1 cellular context compared by ENCODE assay signal in the genomic region with DNA sequence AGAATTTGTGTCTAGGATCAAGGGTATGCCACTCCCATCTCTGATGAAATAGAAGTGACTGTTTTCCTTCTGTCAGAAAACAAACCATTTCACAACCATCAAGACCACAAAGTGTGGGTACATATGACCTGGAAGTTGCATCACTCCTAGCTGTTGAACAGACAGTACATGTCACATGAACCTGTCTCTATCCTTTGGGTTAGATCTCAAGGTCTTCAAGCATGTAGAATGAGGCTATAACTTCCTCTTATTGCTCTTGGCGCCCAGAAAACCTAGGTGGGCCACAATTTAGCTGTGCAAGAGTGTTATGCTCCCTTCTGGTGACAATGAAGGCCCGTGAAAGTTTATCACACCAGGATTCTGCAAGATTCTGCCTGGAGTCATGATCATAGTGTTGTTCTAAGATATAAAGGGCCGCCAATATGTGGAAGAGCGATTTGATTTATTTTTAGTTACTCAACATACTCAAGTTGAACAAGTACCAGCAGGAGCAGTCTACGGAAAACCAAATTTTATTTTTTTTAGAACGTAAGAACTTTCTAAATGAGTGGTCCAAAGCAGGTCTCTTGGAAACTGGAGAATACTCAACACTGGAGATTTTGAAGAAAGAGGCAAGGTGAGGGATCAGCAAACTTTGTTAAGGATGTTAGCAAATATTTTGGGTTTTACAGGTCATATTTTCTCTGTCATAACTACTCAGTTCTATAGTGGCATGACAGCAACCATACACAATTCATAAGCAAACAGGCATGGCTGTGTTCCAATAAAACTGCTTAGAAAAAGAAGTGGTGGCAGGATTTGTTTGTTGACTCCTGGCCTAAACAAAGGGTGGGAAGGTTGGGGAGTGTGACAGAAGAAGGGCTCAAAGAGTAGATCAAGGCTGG.
TF ChIP-seq lines count a peak whose summit lies in the region.

No MANE protein-coding gene starts in this region.

TF ChIP-seq in GM23338, 12 proteins besides CTCF, POLR2A, EP300 and RAD21:
- TF ChIP-seq, protein P1, sequence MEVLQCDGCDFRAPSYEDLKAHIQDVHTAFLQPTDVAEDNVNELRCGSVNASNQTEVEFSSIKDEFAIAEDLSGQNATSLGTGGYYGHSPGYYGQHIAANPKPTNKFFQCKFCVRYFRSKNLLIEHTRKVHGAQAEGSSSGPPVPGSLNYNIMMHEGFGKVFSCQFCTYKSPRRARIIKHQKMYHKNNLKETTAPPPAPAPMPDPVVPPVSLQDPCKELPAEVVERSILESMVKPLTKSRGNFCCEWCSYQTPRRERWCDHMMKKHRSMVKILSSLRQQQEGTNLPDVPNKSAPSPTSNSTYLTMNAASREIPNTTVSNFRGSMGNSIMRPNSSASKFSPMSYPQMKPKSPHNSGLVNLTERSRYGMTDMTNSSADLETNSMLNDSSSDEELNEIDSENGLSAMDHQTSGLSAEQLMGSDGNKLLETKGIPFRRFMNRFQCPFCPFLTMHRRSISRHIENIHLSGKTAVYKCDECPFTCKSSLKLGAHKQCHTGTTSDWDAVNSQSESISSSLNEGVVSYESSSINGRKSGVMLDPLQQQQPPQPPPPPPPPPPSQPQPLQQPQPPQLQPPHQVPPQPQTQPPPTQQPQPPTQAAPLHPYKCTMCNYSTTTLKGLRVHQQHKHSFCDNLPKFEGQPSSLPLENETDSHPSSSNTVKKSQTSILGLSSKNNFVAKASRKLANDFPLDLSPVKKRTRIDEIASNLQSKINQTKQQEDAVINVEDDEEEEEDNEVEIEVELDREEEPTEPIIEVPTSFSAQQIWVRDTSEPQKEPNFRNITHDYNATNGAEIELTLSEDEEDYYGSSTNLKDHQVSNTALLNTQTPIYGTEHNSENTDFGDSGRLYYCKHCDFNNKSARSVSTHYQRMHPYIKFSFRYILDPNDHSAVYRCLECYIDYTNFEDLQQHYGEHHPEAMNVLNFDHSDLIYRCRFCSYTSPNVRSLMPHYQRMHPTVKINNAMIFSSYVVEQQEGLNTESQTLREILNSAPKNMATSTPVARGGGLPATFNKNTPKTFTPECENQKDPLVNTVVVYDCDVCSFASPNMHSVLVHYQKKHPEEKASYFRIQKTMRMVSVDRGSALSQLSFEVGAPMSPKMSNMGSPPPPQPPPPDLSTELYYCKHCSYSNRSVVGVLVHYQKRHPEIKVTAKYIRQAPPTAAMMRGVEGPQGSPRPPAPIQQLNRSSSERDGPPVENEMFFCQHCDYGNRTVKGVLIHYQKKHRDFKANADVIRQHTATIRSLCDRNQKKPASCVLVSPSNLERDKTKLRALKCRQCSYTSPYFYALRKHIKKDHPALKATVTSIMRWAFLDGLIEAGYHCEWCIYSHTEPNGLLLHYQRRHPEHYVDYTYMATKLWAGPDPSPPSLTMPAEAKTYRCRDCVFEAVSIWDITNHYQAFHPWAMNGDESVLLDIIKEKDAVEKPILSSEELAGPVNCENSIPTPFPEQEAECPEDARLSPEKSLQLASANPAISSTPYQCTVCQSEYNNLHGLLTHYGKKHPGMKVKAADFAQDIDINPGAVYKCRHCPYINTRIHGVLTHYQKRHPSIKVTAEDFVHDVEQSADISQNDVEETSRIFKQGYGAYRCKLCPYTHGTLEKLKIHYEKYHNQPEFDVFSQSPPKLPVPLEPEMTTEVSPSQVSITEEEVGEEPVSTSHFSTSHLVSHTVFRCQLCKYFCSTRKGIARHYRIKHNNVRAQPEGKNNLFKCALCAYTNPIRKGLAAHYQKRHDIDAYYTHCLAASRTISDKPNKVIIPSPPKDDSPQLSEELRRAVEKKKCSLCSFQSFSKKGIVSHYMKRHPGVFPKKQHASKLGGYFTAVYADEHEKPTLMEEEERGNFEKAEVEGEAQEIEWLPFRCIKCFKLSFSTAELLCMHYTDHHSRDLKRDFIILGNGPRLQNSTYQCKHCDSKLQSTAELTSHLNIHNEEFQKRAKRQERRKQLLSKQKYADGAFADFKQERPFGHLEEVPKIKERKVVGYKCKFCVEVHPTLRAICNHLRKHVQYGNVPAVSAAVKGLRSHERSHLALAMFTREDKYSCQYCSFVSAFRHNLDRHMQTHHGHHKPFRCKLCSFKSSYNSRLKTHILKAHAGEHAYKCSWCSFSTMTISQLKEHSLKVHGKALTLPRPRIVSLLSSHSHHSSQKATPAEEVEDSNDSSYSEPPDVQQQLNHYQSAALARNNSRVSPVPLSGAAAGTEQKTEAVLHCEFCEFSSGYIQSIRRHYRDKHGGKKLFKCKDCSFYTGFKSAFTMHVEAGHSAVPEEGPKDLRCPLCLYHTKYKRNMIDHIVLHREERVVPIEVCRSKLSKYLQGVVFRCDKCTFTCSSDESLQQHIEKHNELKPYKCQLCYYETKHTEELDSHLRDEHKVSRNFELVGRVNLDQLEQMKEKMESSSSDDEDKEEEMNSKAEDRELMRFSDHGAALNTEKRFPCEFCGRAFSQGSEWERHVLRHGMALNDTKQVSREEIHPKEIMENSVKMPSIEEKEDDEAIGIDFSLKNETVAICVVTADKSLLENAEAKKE (CRISPR knock-in tag; IDR thresholded peaks at IDR 0.05): no peak
- TF ChIP-seq NANOG (IDR thresholded peaks at IDR 0.05; ENCODE audit: borderline replicate concordance): no peak
- TF ChIP-seq EZH2 (IDR thresholded peaks at IDR 0.05; ENCODE audit: low read depth, unreplicated experiment): no peak
- no peak for TF ChIP-seq CREB1 (CRISPR knock-in tag; IDR thresholded peaks at IDR 0.05; ENCODE audit: low read depth)
- TF ChIP-seq JUNB (IDR thresholded peaks at IDR 0.05; ENCODE audit: unreplicated experiment): no peak
- TF ChIP-seq STAT1 (IDR thresholded peaks at IDR 0.05; ENCODE audit: unreplicated experiment): no peak
- no peak for TF ChIP-seq POLR2AphosphoS5 (IDR thresholded peaks at IDR 0.05; ENCODE audit: low read depth)
- TF ChIP-seq, protein P2, sequence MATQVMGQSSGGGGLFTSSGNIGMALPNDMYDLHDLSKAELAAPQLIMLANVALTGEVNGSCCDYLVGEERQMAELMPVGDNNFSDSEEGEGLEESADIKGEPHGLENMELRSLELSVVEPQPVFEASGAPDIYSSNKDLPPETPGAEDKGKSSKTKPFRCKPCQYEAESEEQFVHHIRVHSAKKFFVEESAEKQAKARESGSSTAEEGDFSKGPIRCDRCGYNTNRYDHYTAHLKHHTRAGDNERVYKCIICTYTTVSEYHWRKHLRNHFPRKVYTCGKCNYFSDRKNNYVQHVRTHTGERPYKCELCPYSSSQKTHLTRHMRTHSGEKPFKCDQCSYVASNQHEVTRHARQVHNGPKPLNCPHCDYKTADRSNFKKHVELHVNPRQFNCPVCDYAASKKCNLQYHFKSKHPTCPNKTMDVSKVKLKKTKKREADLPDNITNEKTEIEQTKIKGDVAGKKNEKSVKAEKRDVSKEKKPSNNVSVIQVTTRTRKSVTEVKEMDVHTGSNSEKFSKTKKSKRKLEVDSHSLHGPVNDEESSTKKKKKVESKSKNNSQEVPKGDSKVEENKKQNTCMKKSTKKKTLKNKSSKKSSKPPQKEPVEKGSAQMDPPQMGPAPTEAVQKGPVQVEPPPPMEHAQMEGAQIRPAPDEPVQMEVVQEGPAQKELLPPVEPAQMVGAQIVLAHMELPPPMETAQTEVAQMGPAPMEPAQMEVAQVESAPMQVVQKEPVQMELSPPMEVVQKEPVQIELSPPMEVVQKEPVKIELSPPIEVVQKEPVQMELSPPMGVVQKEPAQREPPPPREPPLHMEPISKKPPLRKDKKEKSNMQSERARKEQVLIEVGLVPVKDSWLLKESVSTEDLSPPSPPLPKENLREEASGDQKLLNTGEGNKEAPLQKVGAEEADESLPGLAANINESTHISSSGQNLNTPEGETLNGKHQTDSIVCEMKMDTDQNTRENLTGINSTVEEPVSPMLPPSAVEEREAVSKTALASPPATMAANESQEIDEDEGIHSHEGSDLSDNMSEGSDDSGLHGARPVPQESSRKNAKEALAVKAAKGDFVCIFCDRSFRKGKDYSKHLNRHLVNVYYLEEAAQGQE (IDR thresholded peaks at IDR 0.05; ENCODE audit: unreplicated experiment): no peak
- TF ChIP-seq, protein P3, sequence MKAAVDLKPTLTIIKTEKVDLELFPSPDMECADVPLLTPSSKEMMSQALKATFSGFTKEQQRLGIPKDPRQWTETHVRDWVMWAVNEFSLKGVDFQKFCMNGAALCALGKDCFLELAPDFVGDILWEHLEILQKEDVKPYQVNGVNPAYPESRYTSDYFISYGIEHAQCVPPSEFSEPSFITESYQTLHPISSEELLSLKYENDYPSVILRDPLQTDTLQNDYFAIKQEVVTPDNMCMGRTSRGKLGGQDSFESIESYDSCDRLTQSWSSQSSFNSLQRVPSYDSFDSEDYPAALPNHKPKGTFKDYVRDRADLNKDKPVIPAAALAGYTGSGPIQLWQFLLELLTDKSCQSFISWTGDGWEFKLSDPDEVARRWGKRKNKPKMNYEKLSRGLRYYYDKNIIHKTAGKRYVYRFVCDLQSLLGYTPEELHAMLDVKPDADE (IDR thresholded peaks at IDR 0.05): no peak
- no peak for TF ChIP-seq EZH2phosphoT487 (IDR thresholded peaks at IDR 0.05; ENCODE audit: unreplicated experiment)
- no peak for TF ChIP-seq ZNF114 (CRISPR knock-in tag; IDR thresholded peaks at IDR 0.05)
- TF ChIP-seq ZNF331 (CRISPR knock-in tag; IDR thresholded peaks at IDR 0.05; ENCODE audit: low read depth): no peak
